Comparison of ENCODE assay signal across 30 cellular contexts in the genomic region with DNA sequence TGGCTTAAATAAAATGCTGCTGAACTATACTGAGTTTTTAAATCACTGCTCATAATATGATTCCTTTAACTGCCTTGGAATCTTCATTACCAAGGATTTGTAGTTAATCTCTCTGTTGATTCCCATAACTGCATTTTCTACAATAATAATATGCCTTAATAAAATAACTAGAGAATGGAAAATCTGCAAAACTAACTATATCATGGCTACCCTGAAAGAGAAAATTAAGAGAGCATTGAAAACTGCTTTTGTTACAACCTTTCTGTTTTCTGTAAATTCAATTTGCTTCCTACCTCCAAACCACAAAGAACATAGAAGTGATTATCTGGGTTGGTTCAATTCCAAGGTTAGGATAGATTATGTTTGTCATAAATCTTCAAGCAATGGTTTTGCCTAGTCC.
"Had no signal": no experiment of that assay in that cellular context is flagged by ENCODE, and none has a peak within 500 bp of the region (broad histone marks: within the 10 kb centered on the region; RNA-seq: fewer than 3 reads in every experiment).

No MANE protein-coding gene starts in this region.

- H3K36me3 Mint-ChIP-seq: activated naive CD8-positive, alpha-beta T cell; brain had no signal

- H3K4me3 Mint-ChIP-seq: activated CD4-positive, alpha-beta memory T cell treated with anti-CD3 and anti-CD28 coated beads, Interleukin-2, amount 10 ng/mL, durations not matched to agents 7 days and 5 days; activated CD4-positive, alpha-beta T cell treated with anti-CD3 and anti-CD28 coated beads for 36 hours; activated CD4-positive, alpha-beta T cell treated with anti-CD3 and anti-CD28 coated beads, Interleukin-2, amount 10 ng/mL, durations not matched to agents 24 days and 14 days; activated naive CD8-positive, alpha-beta T cell; activated T-cell treated with anti-CD3 and anti-CD28 coated beads, Interleukin-2, amount 50 U/mL, for 24 hours; activated T-cell treated with anti-CD3 and anti-CD28 coated beads, Interleukin-2, amount 50 U/mL, for 72 hours; brain; T-helper 17 cell; T-helper 2 cell treated with Interferon-gamma antibody and Interleukin-4, amounts not matched to agents 5 μg/mL and 100 μg/mL, for 36 hours had no signal

- H3K27ac ChIP-seq: breast epithelium, cardiac muscle cell, colonic mucosa, epithelial cell of prostate, esophagus squamous epithelium, gastroesophageal sphincter had no signal

- H3K4me1 Mint-ChIP-seq: activated CD4-positive, alpha-beta memory T cell treated with anti-CD3 and anti-CD28 coated beads, Interleukin-2, amount 10 ng/mL, durations not matched to agents 7 days and 5 days; activated CD4-positive, alpha-beta T cell treated with anti-CD3 and anti-CD28 coated beads for 36 hours; activated CD4-positive, alpha-beta T cell treated with anti-CD3 and anti-CD28 coated beads, Interleukin-2, amount 10 ng/mL, durations not matched to agents 24 days and 14 days; brain; T-helper 17 cell had no signal

- H3K27me3 Mint-ChIP-seq: activated CD4-positive, alpha-beta memory T cell treated with anti-CD3 and anti-CD28 coated beads, Interleukin-2, amount 10 ng/mL, durations not matched to agents 7 days and 5 days; activated CD4-positive, alpha-beta T cell treated with anti-CD3 and anti-CD28 coated beads for 36 hours; activated CD4-positive, alpha-beta T cell treated with anti-CD3 and anti-CD28 coated beads, Interleukin-2, amount 10 ng/mL, durations not matched to agents 24 days and 14 days; activated naive CD8-positive, alpha-beta T cell; activated T-cell treated with anti-CD3 and anti-CD28 coated beads, Interleukin-2, amount 50 U/mL, for 24 hours; brain; T-helper 17 cell had no signal

- H3K4me3 ChIP-seq: breast epithelium, cardiac muscle cell, colonic mucosa, esophagus squamous epithelium, gastroesophageal sphincter had no signal

- H3K9me3 ChIP-seq: breast epithelium, colonic mucosa, esophagus squamous epithelium, gastroesophageal sphincter had no signal

- H3K27me3 ChIP-seq: breast epithelium, cardiac muscle cell, colonic mucosa, esophagus squamous epithelium, gastroesophageal sphincter had no signal

- H3K36me3 ChIP-seq: breast epithelium, cardiac muscle cell, colonic mucosa, esophagus squamous epithelium, gastroesophageal sphincter had no signal

- H3K27ac Mint-ChIP-seq: activated CD4-positive, alpha-beta memory T cell treated with anti-CD3 and anti-CD28 coated beads, Interleukin-2, amount 10 ng/mL, durations not matched to agents 7 days and 5 days; activated CD4-positive, alpha-beta T cell treated with anti-CD3 and anti-CD28 coated beads for 36 hours; activated CD4-positive, alpha-beta T cell treated with anti-CD3 and anti-CD28 coated beads, Interleukin-2, amount 10 ng/mL, durations not matched to agents 24 days and 14 days; activated naive CD8-positive, alpha-beta T cell; activated T-cell treated with anti-CD3 and anti-CD28 coated beads, Interleukin-2, amount 50 U/mL, for 24 hours; activated T-cell treated with anti-CD3 and anti-CD28 coated beads, Interleukin-2, amount 50 U/mL, for 72 hours; brain; T-helper 17 cell; T-helper 2 cell treated with Interferon-gamma antibody and Interleukin-4, amounts not matched to agents 5 μg/mL and 100 μg/mL, for 36 hours had no signal

- DNase-seq: activated CD4-positive, alpha-beta memory T cell treated with anti-CD3 and anti-CD28 coated beads, Interleukin-2, amount 10 ng/mL, durations not matched to agents 7 days and 5 days; activated CD4-positive, alpha-beta T cell treated with anti-CD3 and anti-CD28 coated beads for 36 hours; activated CD4-positive, alpha-beta T cell treated with anti-CD3 and anti-CD28 coated beads, Interleukin-2, amount 10 ng/mL, durations not matched to agents 24 days and 14 days; activated CD4-positive, CD25-positive, alpha-beta regulatory T cell; activated CD4-positive, CD25-positive, alpha-beta regulatory T cell treated with anti-CD3 and anti-CD28 coated beads, Interleukin-2, amount 50 U/mL, for 72 hours; activated CD8-positive, alpha-beta memory T cell treated with anti-CD3 and anti-CD28 coated beads, Interleukin-2, amount 50 U/mL, for 48 hours; activated gamma-delta T cell treated with Interleukin-2 at 50 U/mL for 16 hours; activated naive CD4-positive, alpha-beta T cell treated with anti-CD3 and anti-CD28 coated beads, Interleukin-2, amount 50 U/mL, for 16 hours; activated naive CD4-positive, alpha-beta T cell treated with Interleukin-2 at 50 U/mL for 16 hours; activated T-cell treated with anti-CD3 and anti-CD28 coated beads for 4 hours; activated T-cell treated with anti-CD3 and anti-CD28 coated beads, Interleukin-2, amount 50 U/mL, for 24 hours; activated T-cell treated with anti-CD3 and anti-CD28 coated beads, Interleukin-2, amount 50 U/mL, for 72 hours; amniotic stem cell; anterior cingulate cortex; central memory CD4-positive, alpha-beta T cell; cerebellar nuclear complex; colonic mucosa; effector CD8-positive, alpha-beta T cell; esophagus squamous epithelium; foreskin melanocyte; T-helper 1 cell; T-helper 17 cell; T1000 had no signal

- H3K9me3 Mint-ChIP-seq: brain had no signal
